In genomic region chr16:11321662-11322061, GRCh38 we compare ENCODE assay signal across 1 cellular context.
TF ChIP-seq lines count a peak whose summit lies in the region.

No MANE protein-coding gene starts in this region.

TF ChIP-seq in H1, 55 proteins besides CTCF, POLR2A, EP300 and RAD21:
- TF ChIP-seq CREB1 (IDR thresholded peaks at IDR 0.05) (no peak), CHD1 (IDR thresholded peaks at IDR 0.05; ENCODE audit: low read depth, low read length) (no peak), CHD7 (IDR thresholded peaks at IDR 0.05; ENCODE audit: insufficient replicate concordance, low read length) (no peak), CHD2 (IDR thresholded peaks at IDR 0.05; ENCODE audit: low read length) (no peak), SIX5 (IDR thresholded peaks at IDR 0.05; ENCODE audit: low read depth, low read length) (no peak), E2F6 (IDR thresholded peaks at IDR 0.05) (no peak), BCL11A (IDR thresholded peaks at IDR 0.05; ENCODE audit: low read depth in 2 of 2, low read length in 2 of 2) (no peak)
TF ChIP-seq in H1: peak in this region for 0.
